Comparison of ENCODE assay signal across 19 cellular contexts in the genomic region with DNA sequence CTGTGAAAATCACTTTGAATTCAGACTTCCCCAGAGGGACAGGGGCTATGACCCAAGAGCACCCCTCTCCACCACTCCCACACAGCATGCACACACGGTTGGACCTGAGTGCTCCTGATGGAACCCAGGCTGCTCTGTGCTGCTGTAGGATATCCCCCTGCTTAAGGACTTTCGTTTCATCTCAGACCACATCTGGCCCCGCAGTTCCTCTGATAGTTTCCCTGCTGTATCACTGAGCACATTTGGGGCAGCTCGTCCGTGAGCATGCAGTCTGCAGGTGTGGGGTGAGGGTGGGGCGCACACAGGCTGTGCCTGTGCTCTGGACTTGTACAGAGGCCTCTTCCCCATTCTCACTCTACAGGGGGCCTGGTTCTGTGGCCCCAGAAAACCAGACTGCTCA.
DNase-seq lines count a peak whose midpoint lies in the region; ATAC-seq and TF ChIP-seq lines count a peak whose summit lies in the region.
"Had no signal": no experiment of that assay in that cellular context is flagged by ENCODE, and none has a peak within 500 bp of the region (broad histone marks: within the 10 kb centered on the region; RNA-seq: fewer than 3 reads in every experiment).

No MANE protein-coding gene starts in this region.

- no peak overlapping the region for H3K4me2 ChIP-seq in MM.1S (ENCODE audit: low read depth, low read length)
- H3K4me2 ChIP-seq in neural progenitor cell = no peak overlapping the region
- H3K4me2 ChIP-seq: A549 had no signal

- peak overlapping the region; percentile 43 for H3K27ac Mint-ChIP-seq in neural progenitor cell
- H3K27ac Mint-ChIP-seq in stimulated activated naive B cell treated with anti-CD40 and anti-IgM and Interleukin-4, amounts not matched to agents 10 μg/mL and 1 μg/mL and 100 μg/mL, for 72 hours = peak overlapping the region; percentile 2
- H3K27ac Mint-ChIP-seq: CD8-positive, alpha-beta T cell had no signal

- intact Hi-C loops in heart left ventricle (cut with DNase I) = loop anchor here in 1 of 10 donors (5.0 kb wide), 1 partner anchor 133 kb away; no protein-coding TSS in a partner anchor
- intact Hi-C loops in Right ventricle myocardium superior (cut with DNase I) = no loop called here
- intact Hi-C loops in lower lobe of right lung (cut with DNase I) = no loop called here

- H3K9me3 ChIP-seq in heart left ventricle (no peaks in the 10 kb centered on the region), MM.1S (replicated peaks; ENCODE audit: insufficient read depth, low read length) (no peaks in the 10 kb centered on the region), neural progenitor cell (ENCODE audit: low read depth) (no peaks in the 10 kb centered on the region), lower lobe of right lung (no peaks in the 10 kb centered on the region)
- H3K9me3 ChIP-seq: A549, HAP-1 had no signal

- no peaks in the 10 kb centered on the region for H3K27me3 ChIP-seq in heart left ventricle
- no peaks in the 10 kb centered on the region for H3K27me3 ChIP-seq in MM.1S (replicated peaks; ENCODE audit: insufficient read depth, low read length)
- no peaks in the 10 kb centered on the region for H3K27me3 ChIP-seq in neural progenitor cell
- no peaks in the 10 kb centered on the region for H3K27me3 ChIP-seq in lower lobe of right lung (ENCODE audit: low read depth)

- H3K79me2 ChIP-seq in MM.1S (ENCODE audit: low read length) = no peaks in the 10 kb centered on the region
- H3K79me2 ChIP-seq in neural progenitor cell (ENCODE audit: low read depth) = no peaks in the 10 kb centered on the region

- H4K20me1 ChIP-seq in MM.1S (ENCODE audit: insufficient read depth, low read length) (no peaks in the 10 kb centered on the region), neural progenitor cell (ENCODE audit: low read depth) (no peaks in the 10 kb centered on the region)

- peaks cover 6% of the 10 kb centered on the region for H3K27me3 Mint-ChIP-seq in neural progenitor cell (ENCODE audit: insufficient read depth, low read depth)
- H3K27me3 Mint-ChIP-seq in stimulated activated naive B cell treated with anti-CD40 and anti-IgM and Interleukin-4, amounts not matched to agents 10 μg/mL and 1 μg/mL and 100 μg/mL, for 72 hours = peaks cover 8 to 17% of the 10 kb centered on the region in 2 donors

- no peak for DNase-seq in heart left ventricle
- DNase-seq in Right ventricle myocardium superior = no peak
- peak; percentile 10 for DNase-seq in MM.1S
- no peak for DNase-seq in neural progenitor cell (ENCODE audit: low spot score)
- no peak for DNase-seq in stimulated activated naive B cell treated with anti-CD40 and anti-IgM and Interleukin-4, amounts not matched to agents 10 μg/mL and 1 μg/mL and 100 μg/mL, for 72 hours
- DNase-seq in lower lobe of right lung = no peak
- DNase-seq: AML-193; Calu3; CD8-positive, alpha-beta T cell; DMS53; DND-41; EL had no signal

- H3K4me1 ChIP-seq in heart left ventricle = peaks cover 0 to 41% (median 15%) of the 10 kb centered on the region in 12 donors
- no peaks in the 10 kb centered on the region for H3K4me1 ChIP-seq in MM.1S (ENCODE audit: low read length)
- no peaks in the 10 kb centered on the region for H3K4me1 ChIP-seq in neural progenitor cell
- H3K4me1 ChIP-seq in lower lobe of right lung = peaks cover 11% of the 10 kb centered on the region
- H3K4me1 ChIP-seq: A549, HAP-1 had no signal

- peaks cover 4% of the 10 kb centered on the region for H3K4me1 Mint-ChIP-seq in neural progenitor cell
- peaks cover 3 to 7% of the 10 kb centered on the region in 2 donors for H3K4me1 Mint-ChIP-seq in stimulated activated naive B cell treated with anti-CD40 and anti-IgM and Interleukin-4, amounts not matched to agents 10 μg/mL and 1 μg/mL and 100 μg/mL, for 72 hours

- no peak overlapping the region for H3K4me3 Mint-ChIP-seq in neural progenitor cell
- no peak overlapping the region for H3K4me3 Mint-ChIP-seq in stimulated activated naive B cell treated with anti-CD40 and anti-IgM and Interleukin-4, amounts not matched to agents 10 μg/mL and 1 μg/mL and 100 μg/mL, for 72 hours
- H3K4me3 Mint-ChIP-seq: CD8-positive, alpha-beta T cell; IgD-negative memory B cell had no signal

- H3K9ac ChIP-seq in MM.1S (ENCODE audit: low read length) = no peak overlapping the region
- H3K9ac ChIP-seq in neural progenitor cell = no peak overlapping the region

- H3F3A ChIP-seq in MM.1S (ENCODE audit: insufficient read depth, low read length) (no peaks in the 10 kb centered on the region), neural progenitor cell (ENCODE audit: low read depth) (no peaks in the 10 kb centered on the region)

- H3K9me3 Mint-ChIP-seq in neural progenitor cell = no peaks in the 10 kb centered on the region
- peaks cover 3 to 5% of the 10 kb centered on the region in 2 donors for H3K9me3 Mint-ChIP-seq in stimulated activated naive B cell treated with anti-CD40 and anti-IgM and Interleukin-4, amounts not matched to agents 10 μg/mL and 1 μg/mL and 100 μg/mL, for 72 hours
- H3K9me3 Mint-ChIP-seq: CD8-positive, alpha-beta T cell; IgD-negative memory B cell had no signal

- TF ChIP-seq CTCF in heart left ventricle (IDR thresholded peaks at IDR 0.05) (no peak), MM.1S (IDR thresholded peaks at IDR 0.05; ENCODE audit: low read length) (no peak), neural progenitor cell (IDR thresholded peaks at IDR 0.05) (no peak), lower lobe of right lung (IDR thresholded peaks at IDR 0.05) (no peak)

- WGBS in heart left ventricle, 4 donors = 59 to 67% (median 64%) methylated on average over 4 to 6 of the region's 6 CpGs

- H3K36me3 ChIP-seq in heart left ventricle (peaks cover 0 to 27% (median under 1%) of the 10 kb centered on the region in 9 donors), MM.1S (replicated peaks; ENCODE audit: insufficient read depth, low read length) (no peaks in the 10 kb centered on the region), neural progenitor cell (no peaks in the 10 kb centered on the region), lower lobe of right lung (no peaks in the 10 kb centered on the region)
- H3K36me3 ChIP-seq: HAP-1 had no signal

- ATAC-seq in heart left ventricle = peak in 1 of 4 donors; percentile 7
- ATAC-seq in Right ventricle myocardium superior (ENCODE audit: poor library complexity) = no peak
- peak; percentile 39 to 48 for ATAC-seq in stimulated activated naive B cell treated with anti-CD40 and anti-IgM and Interleukin-4, amounts not matched to agents 10 μg/mL and 1 μg/mL and 100 μg/mL, for 72 hours (replicated peaks)
- no peak for ATAC-seq in lower lobe of right lung
- no peak for ATAC-seq in GM21447 (IDR thresholded peaks at IDR 0.05; ENCODE audit: unreplicated experiment)
- ATAC-seq: A549; CD8-positive, alpha-beta T cell; GM12878; HepG2 had no signal

- H3K27ac ChIP-seq in heart left ventricle = peak overlapping the region in 7 of 12 donors; percentile 6 to 42 (median 25)
- no peak overlapping the region for H3K27ac ChIP-seq in MM.1S (ENCODE audit: low read length)
- H3K27ac ChIP-seq in neural progenitor cell = no peak overlapping the region
- no peak overlapping the region for H3K27ac ChIP-seq in lower lobe of right lung
- H3K27ac ChIP-seq: 22Rv1, A549 had no signal

- TF ChIP-seq POLR2A in heart left ventricle (IDR thresholded peaks at IDR 0.05) = no peak

- no peak overlapping the region for H2AFZ ChIP-seq in MM.1S (ENCODE audit: low read length)
- H2AFZ ChIP-seq in neural progenitor cell (replicated peaks) = no peak overlapping the region

- peak overlapping the region in 3 of 12 donors; percentile 3 to 33 (median 18) for H3K4me3 ChIP-seq in heart left ventricle
- no peak overlapping the region for H3K4me3 ChIP-seq in MM.1S (ENCODE audit: low read length)
- no peak overlapping the region for H3K4me3 ChIP-seq in neural progenitor cell
- no peak overlapping the region for H3K4me3 ChIP-seq in lower lobe of right lung
- H3K4me3 ChIP-seq: A549, GM12878, HAP-1 had no signal

- no peaks in the 10 kb centered on the region for H3K9me2 ChIP-seq in MM.1S (replicated peaks; ENCODE audit: insufficient read depth, low read length)

- no peaks in the 10 kb centered on the region for H3K36me3 Mint-ChIP-seq in neural progenitor cell
- no peaks in the 10 kb centered on the region for H3K36me3 Mint-ChIP-seq in stimulated activated naive B cell treated with anti-CD40 and anti-IgM and Interleukin-4, amounts not matched to agents 10 μg/mL and 1 μg/mL and 100 μg/mL, for 72 hours
- H3K36me3 Mint-ChIP-seq: CD8-positive, alpha-beta T cell; IgD-negative memory B cell had no signal

Comparison
In these comparisons a context has a peak if more than half of its experiments do, and no peak if none do; other contexts are left out.
1. ATAC-seq: peak in stimulated activated naive B cell treated with anti-CD40 and anti-IgM and Interleukin-4, amounts not matched to agents 10 μg/mL and 1 μg/mL and 100 μg/mL, for 72 hours (2 of 2); none in Right ventricle myocardium superior (single experiment), lower lobe of right lung (0 of 2) and GM21447 (single experiment).
2. H3K27ac ChIP-seq: peak in heart left ventricle (7 of 12); none in MM.1S (single experiment), neural progenitor cell (single experiment) and lower lobe of right lung (single experiment).